Comparison of ENCODE assay signal across 9 cellular contexts in the genomic region with DNA sequence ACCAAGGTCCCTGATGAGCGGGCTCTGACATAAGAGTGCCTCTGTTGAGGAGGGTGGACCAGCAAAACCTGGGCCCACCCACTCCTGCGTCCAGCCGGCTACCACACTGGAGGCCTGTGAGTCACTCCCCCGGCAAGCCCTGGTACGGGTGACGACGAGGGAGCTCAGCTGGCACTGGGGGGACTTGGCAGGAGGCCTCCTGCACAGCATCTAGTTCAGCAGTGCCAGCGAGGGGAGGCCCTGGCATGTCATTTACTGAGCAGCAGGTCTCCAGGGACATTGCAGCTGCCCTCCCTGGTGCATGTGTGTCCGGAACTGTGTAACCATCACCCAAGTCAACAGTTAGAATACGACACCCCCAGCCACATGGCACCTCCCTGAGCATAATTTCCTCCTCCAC. TPM values are rescaled to one million over a fixed set of nuclear protein-coding genes. Genes with fewer than 3 reads are reported as not detected.
A peak's percentile ranks its signal among the peaks of the same experiment; 100 is the strongest.
DNase-seq lines count a peak whose midpoint lies in the region; ATAC-seq, FAIRE-seq and TF ChIP-seq lines count a peak whose summit lies in the region.
"Had no signal": no experiment of that assay in that cellular context is flagged by ENCODE, and none has a peak within 500 bp of the region (broad histone marks: within the 10 kb centered on the region; RNA-seq: fewer than 3 reads in every experiment).

No MANE protein-coding gene starts in this region.

- no peak overlapping the region for H3K23ac ChIP-seq in mesenchymal stem cell (ENCODE audit: low read length in 2 of 2)

- no peak overlapping the region for H3K4me3 Mint-ChIP-seq in CD4-positive, alpha-beta T cell
- no peak overlapping the region for H3K4me3 Mint-ChIP-seq in T-cell
- H3K4me3 Mint-ChIP-seq: activated T-helper 1 cell treated with anti-CD3 and anti-CD28 coated beads, Interleukin-12 subunit alpha, Interleukin-12 subunit beta, Interleukin-2, Interleukin-4 antibody, amounts not matched to agents 30 ng/mL and 10 ng/mL and 1 ng/mL, durations not matched to agents 14 hours and 24 hours and 36 hours had no signal

- H3K27ac ChIP-seq in mesenchymal stem cell (ENCODE audit: low read length, poor library complexity, severe bottlenecking) (no peak overlapping the region), tibial artery (peak overlapping the region; percentile 85 to 92)
- H3K27ac ChIP-seq in CD4-positive, alpha-beta T cell (ENCODE audit: low read depth, low read length), result no peak overlapping the region

- H3K4me2 ChIP-seq in mesenchymal stem cell (ENCODE audit: low read length, poor library complexity, severe bottlenecking), result no peak overlapping the region

- no peak overlapping the region for H3K14ac ChIP-seq in mesenchymal stem cell (ENCODE audit: low read length in 2 of 2)

- H3K4me1 Mint-ChIP-seq in CD4-positive, alpha-beta T cell (ENCODE audit: low read depth), result no peaks in the 10 kb centered on the region
- peaks cover 0 to 3% (median 0%) of the 10 kb centered on the region in 3 donors for H3K4me1 Mint-ChIP-seq in T-cell

- CTCF ChIA-PET in CD4-positive, alpha-beta T cell (lab: Charles Lee), result no interaction called here
- CTCF ChIA-PET in T-cell (lab: Charles Lee), result no interaction called here

- no peak for TF ChIP-seq CTCF in bronchial epithelial cell (IDR thresholded peaks at IDR 0.05; ENCODE audit: insufficient read depth, low read length, severe bottlenecking)
- TF ChIP-seq CTCF in tibial artery (IDR thresholded peaks at IDR 0.05), result no peak
- no peak for TF ChIP-seq CTCF in CD4-positive, alpha-beta T cell (IDR thresholded peaks at IDR 0.05)

- H2AFZ ChIP-seq in mesenchymal stem cell (ENCODE audit: low read depth, low read length), result no peak overlapping the region

- H3K27me3 ChIP-seq in bronchial epithelial cell (ENCODE audit: control insufficient read depth, insufficient read depth, low read length) (no peaks in the 10 kb centered on the region), mesenchymal stem cell (ENCODE audit: control insufficient read depth in 1 of 2, insufficient read depth in 1 of 2, low read length in 2 of 2) (no peaks in the 10 kb centered on the region), tibial artery (no peaks in the 10 kb centered on the region)
- no peaks in the 10 kb centered on the region for H3K27me3 ChIP-seq in CD4-positive, alpha-beta T cell (ENCODE audit: control insufficient read depth, insufficient read depth, low read length)

- no peak overlapping the region for H4K91ac ChIP-seq in mesenchymal stem cell (ENCODE audit: low read length)

- POLR2A ChIA-PET in CD4-positive, alpha-beta T cell (lab: Charles Lee), result no interaction called here
- POLR2A ChIA-PET in T-cell (lab: Charles Lee), result no interaction called here

- no peak overlapping the region for H3K27ac Mint-ChIP-seq in CD4-positive, alpha-beta T cell
- H3K27ac Mint-ChIP-seq in T-cell, result no peak overlapping the region
- H3K27ac Mint-ChIP-seq: activated T-helper 1 cell treated with anti-CD3 and anti-CD28 coated beads, Interleukin-12 subunit alpha, Interleukin-12 subunit beta, Interleukin-2, Interleukin-4 antibody, amounts not matched to agents 30 ng/mL and 10 ng/mL and 1 ng/mL, durations not matched to agents 14 hours and 24 hours and 36 hours had no signal

- no peak for ATAC-seq in CD4-positive, alpha-beta T cell (ENCODE audit: poor library complexity)
- ATAC-seq in T-cell (replicated peaks in 1 of 4), result no peak

- H2BK12ac ChIP-seq in mesenchymal stem cell (ENCODE audit: low read length in 2 of 2), result no peak overlapping the region

- intact Hi-C loops in tibial artery (cut with DNase I; ENCODE audit: low total_unique reads), result no loop called here
- intact Hi-C loops in CD4-positive, alpha-beta T cell (cut with DNase I, micrococcal nuclease), result no loop called here

- H3K4ac ChIP-seq in mesenchymal stem cell (ENCODE audit: low read depth in 1 of 2, low read length in 2 of 2), result no peak overlapping the region

- no peaks in the 10 kb centered on the region for H3K36me3 Mint-ChIP-seq in CD4-positive, alpha-beta T cell (ENCODE audit: low read depth)
- no peaks in the 10 kb centered on the region for H3K36me3 Mint-ChIP-seq in T-cell

- no peaks in the 10 kb centered on the region for H3K9me3 Mint-ChIP-seq in CD4-positive, alpha-beta T cell
- no peaks in the 10 kb centered on the region for H3K9me3 Mint-ChIP-seq in T-cell
- H3K9me3 Mint-ChIP-seq: activated T-helper 1 cell treated with anti-CD3 and anti-CD28 coated beads, Interleukin-12 subunit alpha, Interleukin-12 subunit beta, Interleukin-2, Interleukin-4 antibody, amounts not matched to agents 30 ng/mL and 10 ng/mL and 1 ng/mL, durations not matched to agents 14 hours and 24 hours and 36 hours had no signal

- peaks cover 26% of the 10 kb centered on the region for H3K4me1 ChIP-seq in mesenchymal stem cell (ENCODE audit: control insufficient read depth, insufficient read depth, low read depth, low read length)
- H3K4me1 ChIP-seq in tibial artery, result peaks cover 6 to 100% (median 93%) of the 10 kb centered on the region in 4 donors

- FAIRE-seq in bronchial epithelial cell (lab: Jason Lieb, UNC), result no peak

- DNase-seq in NCI-H2107 (lab: John Stamatoyannopoulos, UW) (peak; percentile 74), bronchial epithelial cell (ENCODE audit: low read depth) (peak; percentile 75), mesenchymal stem cell (no peak), tibial artery (peak; percentile 75 to 97), NCI-H187 treated with DMSO at 0.1 percent for 48 hours (lab: John Stamatoyannopoulos, UW) (no peak), T-cell (no peak), cortex of kidney (lab: John Stamatoyannopoulos, UW) (no peak)
- no peak for DNase-seq in CD4-positive, alpha-beta T cell

- H2BK15ac ChIP-seq in mesenchymal stem cell (ENCODE audit: low read depth, poor library complexity, severe bottlenecking), result no peak overlapping the region

- H2AK5ac ChIP-seq in mesenchymal stem cell (ENCODE audit: low read length, severe bottlenecking), result no peak overlapping the region

- no peak overlapping the region for H2BK5ac ChIP-seq in mesenchymal stem cell (ENCODE audit: low read depth, low read length, poor library complexity, severe bottlenecking)

- H4K8ac ChIP-seq in mesenchymal stem cell (ENCODE audit: low read length), result peak overlapping the region; percentile 27

- no peak overlapping the region for H3K18ac ChIP-seq in mesenchymal stem cell (ENCODE audit: low read depth in 1 of 2, low read length in 2 of 2)

- H3K79me1 ChIP-seq in mesenchymal stem cell (replicated peaks; ENCODE audit: low read length, poor library complexity, severe bottlenecking), result peaks cover 9% of the 10 kb centered on the region

- H3K36me3 ChIP-seq in bronchial epithelial cell (ENCODE audit: control insufficient read depth, insufficient read depth, low read length) (peaks cover 16% of the 10 kb centered on the region), mesenchymal stem cell (ENCODE audit: control insufficient read depth in 1 of 2, insufficient read depth in 2 of 2, low read depth in 1 of 2, low read length in 2 of 2) (peaks cover 10 to 22% of the 10 kb centered on the region in 2 experiments), tibial artery (peaks cover 0 to 8% (median 5%) of the 10 kb centered on the region in 3 donors)

- 93% methylated on average over 10 of the region's 10 CpGs for WGBS in mesenchymal stem cell

- H3K9ac ChIP-seq in mesenchymal stem cell (ENCODE audit: low read length), result no peak overlapping the region

- peaks cover 4% of the 10 kb centered on the region for H3K9me3 ChIP-seq in mesenchymal stem cell (ENCODE audit: control insufficient read depth, low read length)
- no peaks in the 10 kb centered on the region for H3K9me3 ChIP-seq in tibial artery
- H3K9me3 ChIP-seq in CD4-positive, alpha-beta T cell (ENCODE audit: control insufficient read depth, low read length), result no peaks in the 10 kb centered on the region

- H3K4me3 ChIP-seq in bronchial epithelial cell (ENCODE audit: low read depth, low read length) (no peak overlapping the region), mesenchymal stem cell (ENCODE audit: insufficient read depth in 1 of 2, low read depth in 1 of 2, low read length in 2 of 2) (no peak overlapping the region), tibial artery (no peak overlapping the region)

- H3K27me3 Mint-ChIP-seq in CD4-positive, alpha-beta T cell, result no peaks in the 10 kb centered on the region
- H3K27me3 Mint-ChIP-seq in T-cell, result no peaks in the 10 kb centered on the region

- no peak overlapping the region for H2BK120ac ChIP-seq in mesenchymal stem cell (ENCODE audit: low read depth, low read length)

RNA-seq across cellular contexts. Expression of gene CD9, which starts 24.4 kb away (rescaled TPM):
- total RNA-seq in bronchial epithelial cell, result 492 and 634 TPM in 2 replicates
- polyA plus RNA-seq in mesenchymal stem cell (2013, experiment 1 of 2), result 253 TPM
- 270 TPM for polyA plus RNA-seq in mesenchymal stem cell (2013, experiment 2 of 2)
- total RNA-seq in CD4-positive, alpha-beta T cell, result under 1 TPM; 0.36 to 0.66 TPM
- 1 to 10 TPM; 2.6 to 5.7 (median 3.3) TPM for total RNA-seq in T-cell

Comparison
In these comparisons a context has a peak if more than half of its experiments do, and no peak if none do; other contexts are left out.
1. DNase-seq: peak in NCI-H2107 (single experiment), bronchial epithelial cell (single experiment) and tibial artery (2 of 2); none in mesenchymal stem cell (single experiment), NCI-H187 treated with DMSO at 0.1 percent for 48 hours (single experiment), CD4-positive, alpha-beta T cell (0 of 10), T-cell (0 of 34) and cortex of kidney (single experiment).
2. H3K27ac ChIP-seq: peak in tibial artery (2 of 2); none in mesenchymal stem cell (single experiment) and CD4-positive, alpha-beta T cell (single experiment).
3. RNA of gene CD9, which starts 24.4 kb away (total RNA-seq): 492 to 634 TPM in bronchial epithelial cell; 2.6 to 5.7 TPM in T-cell and 0.36 to 0.66 TPM in CD4-positive, alpha-beta T cell; every median in the first group is over 10 times any median in the second.